ENCODE assay signal across 1 cellular context in genomic region chr6:134821397-134821796, GRCh38.
A peak's percentile ranks its signal among the peaks of the same experiment; 100 is the strongest.
TF ChIP-seq lines count a peak whose summit lies in the region.

No MANE protein-coding gene starts in this region.

TF ChIP-seq in HEK293, 187 proteins besides CTCF, POLR2A, EP300 and RAD21 (continued from another document and continues in another):
- TF ChIP-seq ZBTB49 (tag by site-specific recombination; IDR thresholded peaks at IDR 0.05; ENCODE audit: low read depth) (no peak), ZSCAN30 (tag by site-specific recombination; IDR thresholded peaks at IDR 0.05) (no peak), ZNF274 (IDR thresholded peaks at IDR 0.05; ENCODE audit: low read length) (no peak), ZNF274 (tag by site-specific recombination; IDR thresholded peaks at IDR 0.05; ENCODE audit: borderline replicate concordance) (no peak), ZNF747 (tag by site-specific recombination; IDR thresholded peaks at IDR 0.05) (no peak), ZNF555 (tag by site-specific recombination; conservative IDR thresholded peaks at IDR 0.05) (no peak), ZNF76 (tag by site-specific recombination; IDR thresholded peaks at IDR 0.05; ENCODE audit: borderline replicate concordance, low read depth) (no peak), ZNF248 (tag by site-specific recombination; IDR thresholded peaks at IDR 0.05) (no peak), ZNF280D (tag by site-specific recombination; IDR thresholded peaks at IDR 0.05) (no peak), MEIS1 (CRISPR knock-in tag; IDR thresholded peaks at IDR 0.05; ENCODE audit: borderline replicate concordance) (no peak), ZSCAN5A (tag by site-specific recombination; IDR thresholded peaks at IDR 0.05) (no peak), ZNF350 (tag by site-specific recombination; IDR thresholded peaks at IDR 0.05) (no peak), ZNF670 (tag by site-specific recombination; IDR thresholded peaks at IDR 0.05; ENCODE audit: low read depth) (no peak), ZFP41 (tag by site-specific recombination; IDR thresholded peaks at IDR 0.05; ENCODE audit: borderline replicate concordance) (no peak), REST (tag by site-specific recombination; IDR thresholded peaks at IDR 0.05) (no peak), ZNF169 (tag by site-specific recombination; IDR thresholded peaks at IDR 0.05) (no peak), ZBTB6 (tag by site-specific recombination; IDR thresholded peaks at IDR 0.05) (no peak), BCL11B (tag by site-specific recombination; IDR thresholded peaks at IDR 0.05; ENCODE audit: low read depth) (peak; percentile 80; the same call in 1 of the 2 replicates), ZNF211 (tag by site-specific recombination; IDR thresholded peaks at IDR 0.05; ENCODE audit: low read depth) (no peak), ZNF639 (tag by site-specific recombination; IDR thresholded peaks at IDR 0.05) (no peak)
- TF ChIP-seq, protein P1, sequence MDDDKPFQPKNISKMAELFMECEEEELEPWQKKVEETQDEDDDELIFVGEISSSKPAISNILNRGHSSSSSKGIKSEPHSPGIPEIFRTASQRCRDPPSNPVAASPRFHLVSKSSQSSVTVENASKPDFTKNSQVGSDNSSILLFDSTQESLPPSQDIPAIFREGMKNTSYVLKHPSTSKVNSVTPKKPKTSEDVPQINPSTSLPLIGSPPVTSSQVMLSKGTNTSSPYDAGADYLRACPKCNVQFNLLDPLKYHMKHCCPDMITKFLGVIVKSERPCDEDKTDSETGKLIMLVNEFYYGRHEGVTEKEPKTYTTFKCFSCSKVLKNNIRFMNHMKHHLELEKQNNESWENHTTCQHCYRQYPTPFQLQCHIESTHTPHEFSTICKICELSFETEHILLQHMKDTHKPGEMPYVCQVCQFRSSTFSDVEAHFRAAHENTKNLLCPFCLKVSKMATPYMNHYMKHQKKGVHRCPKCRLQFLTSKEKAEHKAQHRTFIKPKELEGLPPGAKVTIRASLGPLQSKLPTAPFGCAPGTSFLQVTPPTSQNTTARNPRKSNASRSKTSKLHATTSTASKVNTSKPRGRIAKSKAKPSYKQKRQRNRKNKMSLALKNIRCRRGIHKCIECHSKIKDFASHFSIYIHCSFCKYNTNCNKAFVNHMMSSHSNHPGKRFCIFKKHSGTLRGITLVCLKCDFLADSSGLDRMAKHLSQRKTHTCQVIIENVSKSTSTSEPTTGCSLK (tag by site-specific recombination; IDR thresholded peaks at IDR 0.05): no peak
- TF ChIP-seq, protein P2, sequence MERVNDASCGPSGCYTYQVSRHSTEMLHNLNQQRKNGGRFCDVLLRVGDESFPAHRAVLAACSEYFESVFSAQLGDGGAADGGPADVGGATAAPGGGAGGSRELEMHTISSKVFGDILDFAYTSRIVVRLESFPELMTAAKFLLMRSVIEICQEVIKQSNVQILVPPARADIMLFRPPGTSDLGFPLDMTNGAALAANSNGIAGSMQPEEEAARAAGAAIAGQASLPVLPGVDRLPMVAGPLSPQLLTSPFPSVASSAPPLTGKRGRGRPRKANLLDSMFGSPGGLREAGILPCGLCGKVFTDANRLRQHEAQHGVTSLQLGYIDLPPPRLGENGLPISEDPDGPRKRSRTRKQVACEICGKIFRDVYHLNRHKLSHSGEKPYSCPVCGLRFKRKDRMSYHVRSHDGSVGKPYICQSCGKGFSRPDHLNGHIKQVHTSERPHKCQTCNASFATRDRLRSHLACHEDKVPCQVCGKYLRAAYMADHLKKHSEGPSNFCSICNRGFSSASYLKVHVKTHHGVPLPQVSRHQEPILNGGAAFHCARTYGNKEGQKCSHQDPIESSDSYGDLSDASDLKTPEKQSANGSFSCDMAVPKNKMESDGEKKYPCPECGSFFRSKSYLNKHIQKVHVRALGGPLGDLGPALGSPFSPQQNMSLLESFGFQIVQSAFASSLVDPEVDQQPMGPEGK (tag by site-specific recombination; IDR thresholded peaks at IDR 0.05): no peak
- TF ChIP-seq, protein P3, sequence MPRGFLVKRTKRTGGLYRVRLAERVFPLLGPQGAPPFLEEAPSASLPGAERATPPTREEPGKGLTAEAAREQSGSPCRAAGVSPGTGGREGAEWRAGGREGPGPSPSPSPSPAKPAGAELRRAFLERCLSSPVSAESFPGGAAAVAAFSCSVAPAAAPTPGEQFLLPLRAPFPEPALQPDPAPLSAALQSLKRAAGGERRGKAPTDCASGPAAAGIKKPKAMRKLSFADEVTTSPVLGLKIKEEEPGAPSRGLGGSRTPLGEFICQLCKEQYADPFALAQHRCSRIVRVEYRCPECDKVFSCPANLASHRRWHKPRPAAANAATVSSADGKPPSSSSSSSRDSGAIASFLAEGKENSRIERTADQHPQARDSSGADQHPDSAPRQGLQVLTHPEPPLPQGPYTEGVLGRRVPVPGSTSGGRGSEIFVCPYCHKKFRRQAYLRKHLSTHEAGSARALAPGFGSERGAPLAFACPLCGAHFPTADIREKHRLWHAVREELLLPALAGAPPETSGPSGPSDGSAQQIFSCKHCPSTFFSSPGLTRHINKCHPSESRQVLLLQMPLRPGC (tag by site-specific recombination; IDR thresholded peaks at IDR 0.05): no peak
- TF ChIP-seq, protein P4, sequence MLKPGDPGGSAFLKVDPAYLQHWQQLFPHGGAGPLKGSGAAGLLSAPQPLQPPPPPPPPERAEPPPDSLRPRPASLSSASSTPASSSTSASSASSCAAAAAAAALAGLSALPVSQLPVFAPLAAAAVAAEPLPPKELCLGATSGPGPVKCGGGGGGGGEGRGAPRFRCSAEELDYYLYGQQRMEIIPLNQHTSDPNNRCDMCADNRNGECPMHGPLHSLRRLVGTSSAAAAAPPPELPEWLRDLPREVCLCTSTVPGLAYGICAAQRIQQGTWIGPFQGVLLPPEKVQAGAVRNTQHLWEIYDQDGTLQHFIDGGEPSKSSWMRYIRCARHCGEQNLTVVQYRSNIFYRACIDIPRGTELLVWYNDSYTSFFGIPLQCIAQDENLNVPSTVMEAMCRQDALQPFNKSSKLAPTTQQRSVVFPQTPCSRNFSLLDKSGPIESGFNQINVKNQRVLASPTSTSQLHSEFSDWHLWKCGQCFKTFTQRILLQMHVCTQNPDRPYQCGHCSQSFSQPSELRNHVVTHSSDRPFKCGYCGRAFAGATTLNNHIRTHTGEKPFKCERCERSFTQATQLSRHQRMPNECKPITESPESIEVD (tag by site-specific recombination; IDR thresholded peaks at IDR 0.05): no peak
